In genomic region chr9:6506571-6506970, GRCh38 we compare ENCODE assay signal across 19 cellular contexts.
DNase-seq lines count a peak whose midpoint lies in the region; ATAC-seq and TF ChIP-seq lines count a peak whose summit lies in the region.
"Had no signal": no experiment of that assay in that cellular context is flagged by ENCODE, and none has a peak within 500 bp of the region (broad histone marks: within the 10 kb centered on the region; RNA-seq: fewer than 3 reads in every experiment).

No MANE protein-coding gene starts in this region.

- no peak overlapping the region for H3K4me3 ChIP-seq in mammary epithelial cell (replicated peaks in 1 of 3; ENCODE audit: insufficient read depth in 1 of 3, low read depth in 2 of 3, low read length in 3 of 3)
- H3K4me3 ChIP-seq: heart left ventricle had no signal

- peaks cover 22% of the 10 kb centered on the region for H3K4me1 ChIP-seq in mammary epithelial cell (ENCODE audit: insufficient read depth, low read length)

- peaks cover 0 to 2% of the 10 kb centered on the region in 2 donors for H3K9me3 Mint-ChIP-seq in stimulated activated naive CD8-positive, alpha-beta T cell treated with anti-CD3 and anti-CD28 coated beads, Interleukin-15, amount 100 ng/mL, for 72 hours

- H4K20me1 ChIP-seq in mammary epithelial cell (ENCODE audit: insufficient read depth, low read length), result no peaks in the 10 kb centered on the region

- peaks cover 5% of the 10 kb centered on the region for H3K79me2 ChIP-seq in mammary epithelial cell (ENCODE audit: insufficient read depth, low read length)

- H3K9me3 ChIP-seq in mammary epithelial cell (replicated peaks; ENCODE audit: insufficient read depth, low read length), result no peaks in the 10 kb centered on the region
- H3K9me3 ChIP-seq: heart left ventricle, neutrophil had no signal

- BruUV-seq in mammary epithelial cell (replicated peaks; lab: Mats Ljungman, UMichigan), result TSS peak; percentile 51

- DNase-seq in EH (ENCODE audit: low read depth) (peak; percentile 62), M059J (ENCODE audit: low read depth) (peak; percentile 56), mammary epithelial cell (peak; percentile 76), medulla oblongata (ENCODE audit: extremely low spot score) (peak; percentile 18)
- DNase-seq in stimulated activated naive CD8-positive, alpha-beta T cell treated with anti-CD3 and anti-CD28 coated beads, Interleukin-15, amount 100 ng/mL, for 72 hours, result no peak
- DNase-seq in central memory CD4-positive, alpha-beta T cell, result no peak
- DNase-seq: activated CD4-positive, alpha-beta T cell treated with anti-CD3 and anti-CD28 coated beads, Interleukin-2, amount 50 U/mL, for 4 hours; activated naive CD4-positive, alpha-beta T cell treated with Interleukin-2 at 50 U/mL for 16 hours; heart left ventricle; KG1; NCI-H1105; NCI-H2107; NCI-H526; retina; SHP77 treated with DMSO at 0.1 percent for 48 hours had no signal

- H3K9ac ChIP-seq in mammary epithelial cell (ENCODE audit: insufficient read depth, low read length), result no peak overlapping the region

- WGBS in mammary epithelial cell (ENCODE audit: low coverage, missing lambda C conversion rate), result 4% methylated on average over 2 of the region's 2 CpGs

- no peak overlapping the region for H3K4me3 Mint-ChIP-seq in stimulated activated naive CD8-positive, alpha-beta T cell treated with anti-CD3 and anti-CD28 coated beads, Interleukin-15, amount 100 ng/mL, for 72 hours

- intact Hi-C loops in mammary epithelial cell (cut with micrococcal nuclease), result no loop called here

- ATAC-seq in HG03565 (IDR thresholded peaks at IDR 0.05; ENCODE audit: unreplicated experiment) (no peak), GM19324 (IDR thresholded peaks at IDR 0.05; ENCODE audit: low FRiP score, unreplicated experiment) (no peak)
- ATAC-seq in stimulated activated naive CD8-positive, alpha-beta T cell treated with anti-CD3 and anti-CD28 coated beads, Interleukin-15, amount 100 ng/mL, for 72 hours, result no peak
- ATAC-seq: heart left ventricle had no signal

- H3K27ac ChIP-seq in mammary epithelial cell (ENCODE audit: insufficient read depth, low read depth, low read length), result peak overlapping the region; percentile 35
- H3K27ac ChIP-seq: heart left ventricle, neutrophil, VCaP had no signal

- CTCF ChIA-PET in mammary epithelial cell (lab: Charles Lee; ENCODE audit: low non-redundant PET), result no interaction called here

- H3K27me3 ChIP-seq in mammary epithelial cell (ENCODE audit: insufficient read depth, low read length), result no peaks in the 10 kb centered on the region
- H3K27me3 ChIP-seq: heart left ventricle, neutrophil had no signal

- no peaks in the 10 kb centered on the region for H3K4me1 Mint-ChIP-seq in stimulated activated naive CD8-positive, alpha-beta T cell treated with anti-CD3 and anti-CD28 coated beads, Interleukin-15, amount 100 ng/mL, for 72 hours

- H3K4me2 ChIP-seq in mammary epithelial cell (ENCODE audit: insufficient read depth, low read depth, low read length), result peak overlapping the region; percentile 19

- no peak overlapping the region for H3K27ac Mint-ChIP-seq in stimulated activated naive CD8-positive, alpha-beta T cell treated with anti-CD3 and anti-CD28 coated beads, Interleukin-15, amount 100 ng/mL, for 72 hours

- no peak overlapping the region for H2AFZ ChIP-seq in mammary epithelial cell (ENCODE audit: low read depth, low read length)

- no peak for TF ChIP-seq CTCF in mammary epithelial cell (conservative IDR thresholded peaks at IDR 0.05 in 1 of 2, IDR thresholded peaks at IDR 0.05 in 1 of 2; ENCODE audit: extremely low read depth in 1 of 2, insufficient read depth in 1 of 2, low read depth in 1 of 2, low read length in 2 of 2)

- in situ Hi-C loops in mammary epithelial cell (cut with MboI; ENCODE audit: low sequenced_read_pairs in 2 of 2), result no loop called here

- dilution Hi-C loops in mammary epithelial cell (cut with HindIII; ENCODE audit: low sequenced_read_pairs), result no loop called here

- no peaks in the 10 kb centered on the region for H3K27me3 Mint-ChIP-seq in stimulated activated naive CD8-positive, alpha-beta T cell treated with anti-CD3 and anti-CD28 coated beads, Interleukin-15, amount 100 ng/mL, for 72 hours

- peaks cover 28% of the 10 kb centered on the region for H3K36me3 ChIP-seq in mammary epithelial cell (ENCODE audit: insufficient read depth, low read length)

Comparison
In these comparisons a context has a peak if more than half of its experiments do, and no peak if none do; other contexts are left out.
1. DNase-seq: peak in EH (single experiment), M059J (single experiment), mammary epithelial cell (single experiment) and medulla oblongata (single experiment); none in stimulated activated naive CD8-positive, alpha-beta T cell treated with anti-CD3 and anti-CD28 coated beads, Interleukin-15, amount 100 ng/mL, for 72 hours (0 of 2) and central memory CD4-positive, alpha-beta T cell (single experiment).